Comparison of ENCODE assay signal across 1 cellular context in genomic region chr20:5150226-5151076, GRCh38.
TF ChIP-seq lines count a peak whose summit lies in the region.

No MANE protein-coding gene starts in this region.

TF ChIP-seq in WTC11, 78 proteins besides CTCF, POLR2A, EP300 and RAD21 (continued from another document):
- TF ChIP-seq, protein P1, sequence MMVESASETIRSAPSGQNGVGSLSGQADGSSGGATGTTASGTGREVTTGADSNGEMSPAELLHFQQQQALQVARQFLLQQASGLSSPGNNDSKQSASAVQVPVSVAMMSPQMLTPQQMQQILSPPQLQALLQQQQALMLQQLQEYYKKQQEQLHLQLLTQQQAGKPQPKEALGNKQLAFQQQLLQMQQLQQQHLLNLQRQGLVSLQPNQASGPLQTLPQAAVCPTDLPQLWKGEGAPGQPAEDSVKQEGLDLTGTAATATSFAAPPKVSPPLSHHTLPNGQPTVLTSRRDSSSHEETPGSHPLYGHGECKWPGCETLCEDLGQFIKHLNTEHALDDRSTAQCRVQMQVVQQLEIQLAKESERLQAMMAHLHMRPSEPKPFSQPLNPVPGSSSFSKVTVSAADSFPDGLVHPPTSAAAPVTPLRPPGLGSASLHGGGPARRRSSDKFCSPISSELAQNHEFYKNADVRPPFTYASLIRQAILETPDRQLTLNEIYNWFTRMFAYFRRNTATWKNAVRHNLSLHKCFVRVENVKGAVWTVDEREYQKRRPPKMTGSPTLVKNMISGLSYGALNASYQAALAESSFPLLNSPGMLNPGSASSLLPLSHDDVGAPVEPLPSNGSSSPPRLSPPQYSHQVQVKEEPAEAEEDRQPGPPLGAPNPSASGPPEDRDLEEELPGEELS (CRISPR knock-in tag; IDR thresholded peaks at IDR 0.05) = no peak
- no peak for TF ChIP-seq ETV6 (CRISPR knock-in tag; IDR thresholded peaks at IDR 0.05)
- TF ChIP-seq, protein P2, sequence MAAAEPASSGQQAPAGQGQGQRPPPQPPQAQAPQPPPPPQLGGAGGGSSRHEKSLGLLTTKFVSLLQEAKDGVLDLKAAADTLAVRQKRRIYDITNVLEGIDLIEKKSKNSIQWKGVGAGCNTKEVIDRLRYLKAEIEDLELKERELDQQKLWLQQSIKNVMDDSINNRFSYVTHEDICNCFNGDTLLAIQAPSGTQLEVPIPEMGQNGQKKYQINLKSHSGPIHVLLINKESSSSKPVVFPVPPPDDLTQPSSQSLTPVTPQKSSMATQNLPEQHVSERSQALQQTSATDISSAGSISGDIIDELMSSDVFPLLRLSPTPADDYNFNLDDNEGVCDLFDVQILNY (CRISPR knock-in tag; IDR thresholded peaks at IDR 0.05) = no peak
- no peak for TF ChIP-seq ZNF671 (CRISPR knock-in tag; IDR thresholded peaks at IDR 0.05)
- TF ChIP-seq TEAD4 (CRISPR knock-in tag; IDR thresholded peaks at IDR 0.05) = no peak
